ENCODE assay signal across 1 cellular context in the genomic region with DNA sequence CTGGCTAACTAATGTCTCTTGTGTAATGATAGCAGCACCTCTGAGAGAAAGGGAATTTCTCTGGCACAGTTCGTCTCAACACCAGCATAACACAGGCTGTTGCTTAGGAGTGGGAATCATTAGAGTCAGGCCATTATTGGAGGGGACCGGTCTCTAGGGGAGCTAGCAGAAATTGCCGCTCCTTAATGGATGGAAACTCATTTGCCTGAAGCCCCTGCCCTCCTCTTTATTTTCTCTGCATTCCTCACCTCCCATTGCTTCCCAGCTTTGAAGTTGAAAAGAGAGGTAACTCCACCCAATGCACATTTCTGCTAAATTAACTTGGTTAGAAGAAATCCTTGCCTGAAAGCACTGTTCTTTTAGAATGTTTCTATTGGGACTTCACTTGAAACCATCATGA.
TF ChIP-seq lines count a peak whose summit lies in the region.

No MANE protein-coding gene starts in this region.

TF ChIP-seq in H1, 55 proteins besides CTCF, POLR2A, EP300 and RAD21:
- TF ChIP-seq PHF8 (conservative IDR thresholded peaks at IDR 0.05; ENCODE audit: low read depth, low read length) = no peak
- TF ChIP-seq KDM4A (IDR thresholded peaks at IDR 0.05; ENCODE audit: low read depth, low read length, severe bottlenecking) = no peak
- no peak for TF ChIP-seq CHD1 (IDR thresholded peaks at IDR 0.05; ENCODE audit: low read depth, low read length)
- no peak for TF ChIP-seq CHD2 (IDR thresholded peaks at IDR 0.05; ENCODE audit: low read length)
TF ChIP-seq in H1: peak in this region for 0.
